In the genomic region with DNA sequence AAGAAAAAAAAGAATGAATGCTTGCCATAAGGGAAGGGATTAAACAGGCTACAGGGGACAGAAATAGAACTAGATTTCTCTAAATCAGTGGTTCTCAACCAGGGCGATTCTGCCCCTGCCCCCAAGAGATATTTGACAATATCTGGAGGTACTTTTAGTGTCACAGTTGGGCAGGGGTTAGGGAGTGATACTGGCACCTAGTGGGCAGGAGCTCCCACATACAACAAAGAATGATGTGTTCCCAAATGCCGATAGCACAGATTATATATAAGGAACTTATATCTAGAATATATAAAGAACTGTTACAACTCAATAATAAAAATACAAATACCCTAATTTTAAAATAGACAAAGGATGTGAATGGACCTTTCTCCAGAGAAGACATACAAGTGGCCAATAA, we compare ENCODE assay signal across 27 cellular contexts. TPM values are rescaled to one million over a fixed set of nuclear protein-coding genes. Genes with fewer than 3 reads are reported as not detected.
DNase-seq lines count a peak whose midpoint lies in the region; ATAC-seq and TF ChIP-seq lines count a peak whose summit lies in the region.
"Had no signal": no experiment of that assay in that cellular context is flagged by ENCODE, and none has a peak within 500 bp of the region (broad histone marks: within the 10 kb centered on the region; RNA-seq: fewer than 3 reads in every experiment).

No MANE protein-coding gene starts in this region.

- H3K27me3 Mint-ChIP-seq in GM23338 (ENCODE audit: insufficient read depth, low read depth, poor library complexity) (no peaks in the 10 kb centered on the region), osteocyte (ENCODE audit: unreplicated experiment) (no peaks in the 10 kb centered on the region)
- H3K27me3 Mint-ChIP-seq: activated CD4-positive, alpha-beta T cell treated with anti-CD3 and anti-CD28 coated beads for 36 hours; activated CD8-positive, alpha-beta memory T cell treated with anti-CD3 and anti-CD28 coated beads, Interleukin-2, amount 10 ng/mL, durations not matched to agents 7 days and 5 days; activated naive CD8-positive, alpha-beta T cell treated with anti-CD3 and anti-CD28 coated beads for 36 hours; activated T-helper 17 cell treated with anti-CD3 and anti-CD28 coated beads, Interleukin-2, amount 50 U/mL, for 72 hours had no signal

- H3K79me2 ChIP-seq in GM23338 (replicated peaks; ENCODE audit: insufficient read depth): no peaks in the 10 kb centered on the region
- H3K79me2 ChIP-seq in OCI-LY7 (ENCODE audit: insufficient read depth, low read depth, low read length): no peaks in the 10 kb centered on the region

- H3K9me3 ChIP-seq in OCI-LY7 (ENCODE audit: low read length): no peaks in the 10 kb centered on the region
- H3K9me3 ChIP-seq: BLaER1, stomach, transverse colon had no signal

- H3K9me2 ChIP-seq in GM23338 (ENCODE audit: insufficient read depth): no peaks in the 10 kb centered on the region
- no peaks in the 10 kb centered on the region for H3K9me2 ChIP-seq in OCI-LY7 (ENCODE audit: insufficient read depth, low read length)

- DNase-seq in GM23338 (ENCODE audit: low spot score): no peak
- DNase-seq in OCI-LY7 (ENCODE audit: low spot score): no peak
- DNase-seq in choroid plexus epithelial cell (ENCODE audit: low read depth): no peak
- DNase-seq in osteocyte (ENCODE audit: extremely low spot score, unreplicated experiment): no peak
- DNase-seq in NCI-H526 treated with DMSO at 0.1 percent for 48 hours (lab: John Stamatoyannopoulos, UW): no peak
- DNase-seq in RPMI8226: no peak
- DNase-seq: activated CD4-positive, alpha-beta T cell treated with anti-CD3 and anti-CD28 coated beads for 36 hours; activated CD8-positive, alpha-beta memory T cell treated with anti-CD3 and anti-CD28 coated beads, Interleukin-2, amount 10 ng/mL, durations not matched to agents 7 days and 5 days; activated naive CD8-positive, alpha-beta T cell treated with anti-CD3 and anti-CD28 coated beads for 36 hours; cortex of kidney; foreskin melanocyte; GOT3; hypothalamus; NCI-H1092 treated with DMSO at 0.1 percent for 48 hours; NCI-H2081; NCI-H510A; stimulated activated CD4-positive, alpha-beta T cell treated with anti-CD3 and anti-CD28 coated beads, Interleukin-4, amount 100 ng/mL, for 1 hour; stomach; transverse colon had no signal

- no TSS peak for BruUV-seq in OCI-LY7 (replicated peaks; lab: Mats Ljungman, UMichigan)

- H3K27ac Mint-ChIP-seq in GM23338 (peak overlapping the region; percentile 67; the same call in 1 of the 2 replicates), osteocyte (ENCODE audit: unreplicated experiment) (peak overlapping the region; percentile 84)
- H3K27ac Mint-ChIP-seq: activated CD4-positive, alpha-beta T cell treated with anti-CD3 and anti-CD28 coated beads for 36 hours; activated CD8-positive, alpha-beta memory T cell treated with anti-CD3 and anti-CD28 coated beads, Interleukin-2, amount 10 ng/mL, durations not matched to agents 7 days and 5 days; activated naive CD8-positive, alpha-beta T cell treated with anti-CD3 and anti-CD28 coated beads for 36 hours; activated T-helper 17 cell treated with anti-CD3 and anti-CD28 coated beads, Interleukin-2, amount 50 U/mL, for 72 hours had no signal

- ATAC-seq in GM23338 (no peak), HG03139 (IDR thresholded peaks at IDR 0.05; ENCODE audit: unreplicated experiment) (no peak)
- ATAC-seq: activated CD4-positive, alpha-beta T cell treated with anti-CD3 and anti-CD28 coated beads for 36 hours; activated CD8-positive, alpha-beta memory T cell treated with anti-CD3 and anti-CD28 coated beads, Interleukin-2, amount 10 ng/mL, durations not matched to agents 7 days and 5 days; activated T-helper 17 cell treated with anti-CD3 and anti-CD28 coated beads, Interleukin-2, amount 50 U/mL, for 72 hours had no signal

- no peaks in the 10 kb centered on the region for H3K9me3 Mint-ChIP-seq in GM23338
- no peaks in the 10 kb centered on the region for H3K9me3 Mint-ChIP-seq in osteocyte (ENCODE audit: unreplicated experiment)
- H3K9me3 Mint-ChIP-seq: activated naive CD8-positive, alpha-beta T cell treated with anti-CD3 and anti-CD28 coated beads for 36 hours; activated T-helper 17 cell treated with anti-CD3 and anti-CD28 coated beads, Interleukin-2, amount 50 U/mL, for 72 hours had no signal

- H3K27me3 ChIP-seq in GM23338 (ENCODE audit: insufficient read depth): no peaks in the 10 kb centered on the region
- H3K27me3 ChIP-seq: stomach, transverse colon had no signal

- POLR2A ChIA-PET in OCI-LY7 (lab: Charles Lee): no interaction called here

- TF ChIP-seq CTCF in GM23338 (conservative IDR thresholded peaks at IDR 0.05; ENCODE audit: low read depth in 2 of 2): peak; percentile 37 to 50; a peak in 3 of 4 replicates
- peak; percentile 17; the same call in 1 of the 2 replicates for TF ChIP-seq CTCF in OCI-LY7 (conservative IDR thresholded peaks at IDR 0.05; ENCODE audit: low read length)
- peak; percentile 10 for TF ChIP-seq CTCF in choroid plexus epithelial cell (conservative IDR thresholded peaks at IDR 0.05; ENCODE audit: low read depth, low read length)
- TF ChIP-seq CTCF in osteocyte (IDR thresholded peaks at IDR 0.05): peak; percentile 23

- H3K4me2 ChIP-seq in GM23338 (no peak overlapping the region), OCI-LY7 (ENCODE audit: low read length) (no peak overlapping the region)
- H3K4me2 ChIP-seq: BLaER1, smooth muscle cell had no signal

- H3K27ac ChIP-seq in GM23338 (ENCODE audit: low read depth): no peak overlapping the region
- H3K27ac ChIP-seq in OCI-LY7 (ENCODE audit: low read depth, low read length, poor library complexity, severe bottlenecking): no peak overlapping the region
- H3K27ac ChIP-seq: BLaER1, stomach, transverse colon had no signal

- no peak overlapping the region for H2AFZ ChIP-seq in GM23338
- H2AFZ ChIP-seq in OCI-LY7 (ENCODE audit: low read length): no peak overlapping the region

- H3K4me1 ChIP-seq in GM23338 (ENCODE audit: insufficient read depth) (peaks cover 5% of the 10 kb centered on the region; the same call in 1 of the 2 replicates), OCI-LY7 (ENCODE audit: insufficient read depth, low read length, poor library complexity, severe bottlenecking) (no peaks in the 10 kb centered on the region)
- H3K4me1 ChIP-seq: BLaER1, transverse colon had no signal

- CTCF ChIA-PET in OCI-LY7 (lab: Charles Lee; ENCODE audit: unreplicated experiment): no interaction called here

- peaks cover 63% of the 10 kb centered on the region for H3K36me3 Mint-ChIP-seq in GM23338 (ENCODE audit: low read depth)
- peaks cover 31% of the 10 kb centered on the region for H3K36me3 Mint-ChIP-seq in osteocyte (ENCODE audit: unreplicated experiment)

- H4K20me1 ChIP-seq in GM23338 (replicated peaks; ENCODE audit: insufficient read depth) (no peaks in the 10 kb centered on the region), OCI-LY7 (ENCODE audit: insufficient read depth, low read length) (no peaks in the 10 kb centered on the region)

- H3F3A ChIP-seq in GM23338 (replicated peaks; ENCODE audit: low read depth): no peaks in the 10 kb centered on the region

- intact Hi-C loops in OCI-LY7 (cut with micrococcal nuclease; ENCODE audit: unreplicated experiment): no loop called here

- no peak overlapping the region for H3K4me3 ChIP-seq in GM23338
- no peak overlapping the region for H3K4me3 ChIP-seq in OCI-LY7 (ENCODE audit: low read depth, low read length, poor library complexity, severe bottlenecking)
- H3K4me3 ChIP-seq in choroid plexus epithelial cell (ENCODE audit: low read depth, low read length): no peak overlapping the region
- H3K4me3 ChIP-seq: BLaER1, lung, smooth muscle cell, stomach, transverse colon had no signal

- no peaks in the 10 kb centered on the region for H3K36me3 ChIP-seq in GM23338 (ENCODE audit: insufficient read depth)
- peaks cover 10% of the 10 kb centered on the region for H3K36me3 ChIP-seq in OCI-LY7 (ENCODE audit: insufficient read depth, low read length)
- H3K36me3 ChIP-seq: transverse colon had no signal

- H3K4me1 Mint-ChIP-seq in GM23338 (peaks cover 9% of the 10 kb centered on the region), osteocyte (ENCODE audit: unreplicated experiment) (peaks cover 52% of the 10 kb centered on the region)
- H3K4me1 Mint-ChIP-seq: activated CD4-positive, alpha-beta T cell treated with anti-CD3 and anti-CD28 coated beads for 36 hours; activated CD8-positive, alpha-beta memory T cell treated with anti-CD3 and anti-CD28 coated beads, Interleukin-2, amount 10 ng/mL, durations not matched to agents 7 days and 5 days; activated T-helper 17 cell treated with anti-CD3 and anti-CD28 coated beads, Interleukin-2, amount 50 U/mL, for 72 hours had no signal

- H3K4me3 Mint-ChIP-seq in GM23338 (no peak overlapping the region), osteocyte (ENCODE audit: unreplicated experiment) (no peak overlapping the region)
- H3K4me3 Mint-ChIP-seq: activated CD4-positive, alpha-beta T cell treated with anti-CD3 and anti-CD28 coated beads for 36 hours; activated CD8-positive, alpha-beta memory T cell treated with anti-CD3 and anti-CD28 coated beads, Interleukin-2, amount 10 ng/mL, durations not matched to agents 7 days and 5 days; activated naive CD8-positive, alpha-beta T cell treated with anti-CD3 and anti-CD28 coated beads for 36 hours; activated T-helper 17 cell treated with anti-CD3 and anti-CD28 coated beads, Interleukin-2, amount 50 U/mL, for 72 hours had no signal

TF ChIP-seq in GM23338, 12 proteins besides CTCF, POLR2A, EP300 and RAD21 (continues in another document):
- TF ChIP-seq, protein P1, sequence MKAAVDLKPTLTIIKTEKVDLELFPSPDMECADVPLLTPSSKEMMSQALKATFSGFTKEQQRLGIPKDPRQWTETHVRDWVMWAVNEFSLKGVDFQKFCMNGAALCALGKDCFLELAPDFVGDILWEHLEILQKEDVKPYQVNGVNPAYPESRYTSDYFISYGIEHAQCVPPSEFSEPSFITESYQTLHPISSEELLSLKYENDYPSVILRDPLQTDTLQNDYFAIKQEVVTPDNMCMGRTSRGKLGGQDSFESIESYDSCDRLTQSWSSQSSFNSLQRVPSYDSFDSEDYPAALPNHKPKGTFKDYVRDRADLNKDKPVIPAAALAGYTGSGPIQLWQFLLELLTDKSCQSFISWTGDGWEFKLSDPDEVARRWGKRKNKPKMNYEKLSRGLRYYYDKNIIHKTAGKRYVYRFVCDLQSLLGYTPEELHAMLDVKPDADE (IDR thresholded peaks at IDR 0.05): no peak

RNA-seq across cellular contexts. Expression of gene S100G, which starts 14.7 kb away (rescaled TPM):
- total RNA-seq in GM23338 (2014; rRNA removed; shearing (Covaris generic)): not detected in 2 replicates
- not detected in 2 replicates for polyA plus RNA-seq in GM23338 (2016; fragmentation: Nextera tagmentation; extraction: Ambion mirVana)
- not detected in 2 replicates for total RNA-seq in OCI-LY7 (2014; rRNA removed; shearing (Covaris generic))
- total RNA-seq in OCI-LY7 (2022) (not detected in 2 replicates), osteocyte (not detected in 2 replicates)
- total RNA-seq: activated CD4-positive, alpha-beta T cell treated with anti-CD3 and anti-CD28 coated beads for 36 hours; activated CD8-positive, alpha-beta memory T cell treated with anti-CD3 and anti-CD28 coated beads, Interleukin-2, amount 10 ng/mL, durations not matched to agents 7 days and 5 days; activated naive CD8-positive, alpha-beta T cell treated with anti-CD3 and anti-CD28 coated beads for 36 hours; activated T-helper 17 cell treated with anti-CD3 and anti-CD28 coated beads, Interleukin-2, amount 50 U/mL, for 72 hours; G401; LHCN-M2; lung; smooth muscle cell; stomach; transverse colon had no signal
- polyA plus RNA-seq: keratinocyte, lung, smooth muscle cell, stomach had no signal

RNA-seq across cellular contexts. Expression of gene CTPS2, which starts 47.8 kb away (rescaled TPM):
- 35.5 and 36.6 TPM in 2 replicates for total RNA-seq in GM23338 (2014; rRNA removed; shearing (Covaris generic))
- 10.4 and 16.4 TPM in 2 replicates for polyA plus RNA-seq in GM23338 (2016; fragmentation: Nextera tagmentation; extraction: Ambion mirVana)
- total RNA-seq in OCI-LY7 (2014; rRNA removed; shearing (Covaris generic)): 15.9 and 17.0 TPM in 2 replicates
- total RNA-seq in OCI-LY7 (2022): 21.3 and 25.2 TPM in 2 replicates
- total RNA-seq in osteocyte: 37.1 and 39.7 TPM in 2 replicates

RNA-seq across cellular contexts. Expression of gene SYAP1, which starts 54.8 kb away (rescaled TPM):
- total RNA-seq in GM23338 (2014; rRNA removed; shearing (Covaris generic)): 18.0 and 19.3 TPM in 2 replicates
- 46.7 and 48.3 TPM in 2 replicates for polyA plus RNA-seq in GM23338 (2016; fragmentation: Nextera tagmentation; extraction: Ambion mirVana)
- 16.0 and 19.7 TPM in 2 replicates for total RNA-seq in OCI-LY7 (2014; rRNA removed; shearing (Covaris generic))
- total RNA-seq in OCI-LY7 (2022) (20.0 and 22.9 TPM in 2 replicates), osteocyte (47.8 and 51.8 TPM in 2 replicates)
